8 cellular contexts compared by ENCODE assay signal in genomic region chr19:45716314-45717130, GRCh38. TPM values are rescaled to one million over a fixed set of nuclear protein-coding genes. Genes with fewer than 3 reads are reported as not detected.
DNase-seq lines count a peak whose midpoint lies in the region; ATAC-seq and TF ChIP-seq lines count a peak whose summit lies in the region.

No MANE protein-coding gene starts in this region.

- peak overlapping the region; percentile 87 to 95 (median 91) for H3K27ac ChIP-seq in Peyer's patch

- peak overlapping the region; percentile 94 for H3K4me3 Mint-ChIP-seq in stimulated activated memory B cell treated with anti-CD40 and anti-IgM and Interleukin-4, amounts not matched to agents 10 μg/mL and 1 μg/mL and 100 μg/mL, for 72 hours

- H3K36me3 ChIP-seq in Peyer's patch (peaks cover 0 to 18% (median 0%) of the 10 kb centered on the region in 3 donors), kidney epithelial cell (ENCODE audit: control insufficient read depth, insufficient read depth, low read length) (no peaks in the 10 kb centered on the region)

- H3K9me3 ChIP-seq in Peyer's patch = no peaks in the 10 kb centered on the region

- no peak for TF ChIP-seq POLR2A in Peyer's patch (IDR thresholded peaks at IDR 0.05)

- no peak for ATAC-seq in stimulated activated memory B cell treated with anti-CD40 and anti-IgM and Interleukin-4, amounts not matched to agents 10 μg/mL and 1 μg/mL and 100 μg/mL, for 72 hours
- no peak for ATAC-seq in GM21447 (IDR thresholded peaks at IDR 0.05; ENCODE audit: unreplicated experiment)

- H3K27ac Mint-ChIP-seq in stimulated activated memory B cell treated with anti-CD40 and anti-IgM and Interleukin-4, amounts not matched to agents 10 μg/mL and 1 μg/mL and 100 μg/mL, for 72 hours = peak overlapping the region; percentile 78

- TF ChIP-seq CTCF in Peyer's patch (IDR thresholded peaks at IDR 0.05) (no peak), kidney epithelial cell (IDR thresholded peaks at IDR 0.05; ENCODE audit: insufficient read depth, low read length, poor library complexity, severe bottlenecking) (no peak)

- H3K27me3 Mint-ChIP-seq in stimulated activated memory B cell treated with anti-CD40 and anti-IgM and Interleukin-4, amounts not matched to agents 10 μg/mL and 1 μg/mL and 100 μg/mL, for 72 hours = no peaks in the 10 kb centered on the region

- no peaks in the 10 kb centered on the region for H3K27me3 ChIP-seq in Peyer's patch
- no peaks in the 10 kb centered on the region for H3K27me3 ChIP-seq in kidney epithelial cell (ENCODE audit: control insufficient read depth, insufficient read depth, low read length)

- DNase-seq in NCI-H2029 treated with DMSO at 0.1 percent for 48 hours (lab: John Stamatoyannopoulos, UW) (peak; percentile 20), NCI-H2029 (lab: John Stamatoyannopoulos, UW) (no peak), Peyer's patch (peak in 2 of 3 donors; percentile 40 to 57), T47D (ENCODE audit: low read depth in 1 of 2, low spot score in 1 of 2) (peak; percentile 51 to 65), kidney epithelial cell (ENCODE audit: low read depth) (no peak), occipital lobe (lab: John Stamatoyannopoulos, UW) (no peak)

- in situ Hi-C loops in T47D (cut with HindIII; ENCODE audit: low pct_unique_long_range_greater_than_20kb, low sequenced_read_pairs) = no loop called here

- peaks cover 33% of the 10 kb centered on the region for H3K36me3 Mint-ChIP-seq in stimulated activated memory B cell treated with anti-CD40 and anti-IgM and Interleukin-4, amounts not matched to agents 10 μg/mL and 1 μg/mL and 100 μg/mL, for 72 hours

- peaks cover 0 to 23% (median 3%) of the 10 kb centered on the region in 4 donors for H3K4me1 ChIP-seq in Peyer's patch

- peaks cover 32% of the 10 kb centered on the region for H3K4me1 Mint-ChIP-seq in stimulated activated memory B cell treated with anti-CD40 and anti-IgM and Interleukin-4, amounts not matched to agents 10 μg/mL and 1 μg/mL and 100 μg/mL, for 72 hours

- no peaks in the 10 kb centered on the region for H3K9me3 Mint-ChIP-seq in stimulated activated memory B cell treated with anti-CD40 and anti-IgM and Interleukin-4, amounts not matched to agents 10 μg/mL and 1 μg/mL and 100 μg/mL, for 72 hours

- H3K4me3 ChIP-seq in Peyer's patch (peak overlapping the region; percentile 51 to 66 (median 58)), kidney epithelial cell (ENCODE audit: low read depth, low read length) (peak overlapping the region; percentile 80)

RNA-seq across cellular contexts. Expression of gene FBXO46, which starts 14.2 kb away (rescaled TPM):
- total RNA-seq in Peyer's patch (10 to 100 TPM in 3 of 4 donors, 1 to 10 TPM in 1; 8.3 to 25.2 (median 19.7) TPM), kidney epithelial cell (13.0 and 15.8 TPM in 2 replicates), occipital lobe (11.4 TPM)

RNA-seq across cellular contexts. Expression of gene MEIOSIN, which starts 16.7 kb away (rescaled TPM):
- not detected for total RNA-seq in Peyer's patch
- not detected in 2 replicates for total RNA-seq in kidney epithelial cell
- total RNA-seq in occipital lobe = not detected

RNA-seq across cellular contexts. Expression of gene QPCTL, which starts 24.1 kb away (rescaled TPM):
- 10 to 100 TPM in 1 of 4 donors, 1 to 10 TPM in 3; 6.1 to 11.6 (median 7.4) TPM for total RNA-seq in Peyer's patch
- total RNA-seq in kidney epithelial cell = 15.6 and 26.2 TPM in 2 replicates
- 8.0 TPM for total RNA-seq in occipital lobe

RNA-seq across cellular contexts. Expression of gene SNRPD2, which starts 24.8 kb away (rescaled TPM):
- total RNA-seq in Peyer's patch = 10 to 100 TPM; 47.3 to 86.2 (median 67.3) TPM
- total RNA-seq in kidney epithelial cell = 177 and 219 TPM in 2 replicates
- total RNA-seq in occipital lobe = 108 TPM

RNA-seq across cellular contexts. Expression of gene GIPR, which starts 48.5 kb away (rescaled TPM):
- 1 to 10 TPM in 3 of 4 donors, not detected in 1; 4.6 to 6.0 (median 5.6) TPM for total RNA-seq in Peyer's patch
- total RNA-seq in kidney epithelial cell = 0.46 TPM in 1 of 2 replicates, not detected in the other
- not detected for total RNA-seq in occipital lobe

Comparison
In these comparisons a context has a peak if more than half of its experiments do, and no peak if none do; other contexts are left out.
1. DNase-seq: peak in NCI-H2029 treated with DMSO at 0.1 percent for 48 hours (single experiment), Peyer's patch (2 of 3) and T47D (2 of 2); none in NCI-H2029 (single experiment), kidney epithelial cell (single experiment) and occipital lobe (single experiment).